10 cellular contexts compared by ENCODE assay signal in the genomic region with DNA sequence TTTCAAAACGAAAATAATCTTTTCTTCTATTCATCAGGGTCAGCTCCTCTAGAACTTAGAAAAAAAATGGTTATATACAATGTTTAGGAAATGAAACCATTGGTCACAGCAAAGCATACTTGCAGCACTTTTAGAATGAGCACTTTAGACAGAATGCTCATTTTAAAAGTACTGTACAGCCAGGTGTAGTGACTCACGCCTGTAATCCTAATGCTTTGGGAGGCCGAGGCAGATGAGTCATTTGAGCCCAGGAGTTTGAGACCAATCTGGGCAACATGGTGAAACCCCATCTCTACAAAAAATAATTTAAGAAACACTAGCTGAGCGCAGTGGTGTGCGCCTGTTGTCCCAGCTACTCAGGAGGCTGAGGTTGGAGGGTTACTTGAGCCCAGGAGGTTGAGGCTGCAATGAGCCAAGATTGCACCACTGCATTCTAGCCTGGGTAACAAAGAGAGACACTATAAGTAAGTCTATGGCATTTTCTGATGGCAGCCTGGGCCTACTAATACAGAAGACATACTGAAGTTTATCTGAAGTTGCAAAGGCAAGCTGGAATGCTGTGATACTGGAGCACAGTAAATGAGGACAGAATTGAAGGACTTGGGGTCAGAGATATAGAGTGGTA. TPM values are rescaled to one million over a fixed set of nuclear protein-coding genes. Genes with fewer than 3 reads are reported as not detected.
DNase-seq lines count a peak whose midpoint lies in the region; ATAC-seq and TF ChIP-seq lines count a peak whose summit lies in the region.
"Had no signal": no experiment of that assay in that cellular context is flagged by ENCODE, and none has a peak within 500 bp of the region (broad histone marks: within the 10 kb centered on the region; RNA-seq: fewer than 3 reads in every experiment).

No MANE protein-coding gene starts in this region.

- H3K4me3 ChIP-seq in GM12864 (ENCODE audit: low read depth, low read length), result no peak overlapping the region
- H3K4me3 ChIP-seq in right atrium auricular region, result no peak overlapping the region

- ATAC-seq in GM19452 (IDR thresholded peaks at IDR 0.05; ENCODE audit: unreplicated experiment) (peak; percentile 82), HG03060 (IDR thresholded peaks at IDR 0.05; ENCODE audit: low read depth, unreplicated experiment) (peak; percentile 68), Right ventricle myocardium inferior (no peak)
- peak; percentile 96 for ATAC-seq in activated T-helper 17 cell treated with anti-CD3 and anti-CD28 coated beads, Interleukin-2, amount 50 U/mL, for 72 hours (replicated peaks)

- H3K4me3 Mint-ChIP-seq in activated T-helper 17 cell treated with anti-CD3 and anti-CD28 coated beads, Interleukin-2, amount 50 U/mL, for 72 hours, result no peak overlapping the region
- H3K4me3 Mint-ChIP-seq: natural killer cell treated with Interleukin-12 subunit alpha and Interleukin-12 subunit beta and Interleukin-15 and Interleukin-18, amount 100 ng/mL, for 72 hours had no signal

- H3K4me1 ChIP-seq in right atrium auricular region, result peaks cover 0 to 13% of the 10 kb centered on the region in 2 donors

- in situ Hi-C loops in G401 (cut with HindIII; ENCODE audit: low sequenced_read_pairs), result no loop called here

- H3K27ac ChIP-seq in right atrium auricular region, result no peak overlapping the region

- DNase-seq in GM12864 (ENCODE audit: low read depth) (peak; percentile 74), G401 (ENCODE audit: low spot score) (no peak), right atrium auricular region (ENCODE audit: low spot score) (no peak), mucosa of gallbladder (ENCODE audit: low spot score) (no peak), Right ventricle myocardium inferior (ENCODE audit: missing footprints) (no peak)
- DNase-seq: NCI-H2081 treated with DMSO at 0.1 percent for 48 hours had no signal

- intact Hi-C loops in Right ventricle myocardium inferior (cut with DNase I), result no loop called here

- H3K4me1 Mint-ChIP-seq in activated T-helper 17 cell treated with anti-CD3 and anti-CD28 coated beads, Interleukin-2, amount 50 U/mL, for 72 hours, result peaks cover 5% of the 10 kb centered on the region

- H3K36me3 Mint-ChIP-seq in activated T-helper 17 cell treated with anti-CD3 and anti-CD28 coated beads, Interleukin-2, amount 50 U/mL, for 72 hours (ENCODE audit: low read depth), result no peaks in the 10 kb centered on the region
- H3K36me3 Mint-ChIP-seq: natural killer cell treated with Interleukin-12 subunit alpha and Interleukin-12 subunit beta and Interleukin-15 and Interleukin-18, amount 100 ng/mL, for 72 hours had no signal

- H3K36me3 ChIP-seq in right atrium auricular region, result no peaks in the 10 kb centered on the region

- TF ChIP-seq CTCF in GM12864 (IDR thresholded peaks at IDR 0.05; ENCODE audit: low read depth, low read length, missing control alignments), result no peak
- TF ChIP-seq CTCF in right atrium auricular region (IDR thresholded peaks at IDR 0.05), result no peak

- H3K9me3 Mint-ChIP-seq in activated T-helper 17 cell treated with anti-CD3 and anti-CD28 coated beads, Interleukin-2, amount 50 U/mL, for 72 hours, result no peaks in the 10 kb centered on the region
- H3K9me3 Mint-ChIP-seq: natural killer cell treated with Interleukin-12 subunit alpha and Interleukin-12 subunit beta and Interleukin-15 and Interleukin-18, amount 100 ng/mL, for 72 hours had no signal

- H3K9me3 ChIP-seq in right atrium auricular region, result no peaks in the 10 kb centered on the region

- H3K27me3 ChIP-seq in right atrium auricular region, result no peaks in the 10 kb centered on the region

- H3K27me3 Mint-ChIP-seq in activated T-helper 17 cell treated with anti-CD3 and anti-CD28 coated beads, Interleukin-2, amount 50 U/mL, for 72 hours, result no peaks in the 10 kb centered on the region
- H3K27me3 Mint-ChIP-seq: natural killer cell treated with Interleukin-12 subunit alpha and Interleukin-12 subunit beta and Interleukin-15 and Interleukin-18, amount 100 ng/mL, for 72 hours had no signal

- H3K27ac Mint-ChIP-seq in activated T-helper 17 cell treated with anti-CD3 and anti-CD28 coated beads, Interleukin-2, amount 50 U/mL, for 72 hours, result peak overlapping the region; percentile 16
- H3K27ac Mint-ChIP-seq: natural killer cell treated with Interleukin-12 subunit alpha and Interleukin-12 subunit beta and Interleukin-15 and Interleukin-18, amount 100 ng/mL, for 72 hours had no signal

RNA-seq across cellular contexts. Expression of gene ZNF326, which starts 48.9 kb away (rescaled TPM):
- total RNA-seq in activated T-helper 17 cell treated with anti-CD3 and anti-CD28 coated beads, Interleukin-2, amount 50 U/mL, for 72 hours, result 10 to 100 TPM; 18.4 to 20.9 TPM
- total RNA-seq in G401 (2014; rRNA removed; shearing (Covaris generic)), result 4.2 and 8.0 TPM in 2 replicates
- total RNA-seq in right atrium auricular region (1 to 10 TPM; 5.3 to 7.3 TPM), mucosa of gallbladder (19.2 TPM), Right ventricle myocardium inferior (17.4 TPM)
